In the genomic region with DNA sequence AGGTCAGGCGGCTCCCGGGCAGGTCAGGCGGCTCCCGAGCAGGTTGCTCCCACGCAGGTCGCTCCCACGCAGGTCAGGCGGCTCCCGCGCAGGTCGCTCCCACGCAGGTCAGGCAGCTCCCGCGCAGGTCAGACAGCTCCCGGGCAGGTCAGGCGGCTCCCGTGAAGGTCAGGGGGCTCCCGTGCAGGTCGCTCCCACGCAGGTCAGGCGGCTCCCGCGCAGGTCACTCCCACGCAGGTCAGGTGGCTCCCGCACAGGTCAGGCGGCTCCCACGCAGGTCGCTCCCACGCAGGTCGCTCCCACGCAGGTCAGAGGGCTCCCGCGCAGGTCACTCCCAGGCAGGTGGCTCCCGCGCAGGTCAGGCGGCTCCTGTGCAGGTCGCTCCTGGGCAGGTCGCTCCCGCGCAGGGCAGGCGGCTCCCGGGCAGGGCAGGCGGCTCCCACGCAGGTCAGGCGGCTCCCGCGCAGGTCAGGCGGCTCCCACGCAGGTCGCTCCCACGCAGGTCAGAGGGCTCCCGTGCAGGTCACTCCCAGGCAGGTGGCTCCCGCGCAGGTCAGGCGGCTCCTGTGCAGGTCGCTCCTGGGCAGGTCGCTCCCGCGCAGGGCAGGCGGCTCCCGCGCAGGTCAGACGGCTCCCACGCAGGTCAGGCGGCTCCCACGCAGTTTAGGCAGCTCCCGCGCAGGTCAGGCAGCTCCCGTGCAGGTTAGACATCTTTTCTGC, we compare ENCODE assay signal across 1 cellular context.
A peak's percentile ranks its signal among the peaks of the same experiment; 100 is the strongest.
TF ChIP-seq lines count a peak whose summit lies in the region.

No MANE protein-coding gene starts in this region.

TF ChIP-seq in K562, 482 proteins besides CTCF, POLR2A, EP300 and RAD21:
- TF ChIP-seq, protein P1, sequence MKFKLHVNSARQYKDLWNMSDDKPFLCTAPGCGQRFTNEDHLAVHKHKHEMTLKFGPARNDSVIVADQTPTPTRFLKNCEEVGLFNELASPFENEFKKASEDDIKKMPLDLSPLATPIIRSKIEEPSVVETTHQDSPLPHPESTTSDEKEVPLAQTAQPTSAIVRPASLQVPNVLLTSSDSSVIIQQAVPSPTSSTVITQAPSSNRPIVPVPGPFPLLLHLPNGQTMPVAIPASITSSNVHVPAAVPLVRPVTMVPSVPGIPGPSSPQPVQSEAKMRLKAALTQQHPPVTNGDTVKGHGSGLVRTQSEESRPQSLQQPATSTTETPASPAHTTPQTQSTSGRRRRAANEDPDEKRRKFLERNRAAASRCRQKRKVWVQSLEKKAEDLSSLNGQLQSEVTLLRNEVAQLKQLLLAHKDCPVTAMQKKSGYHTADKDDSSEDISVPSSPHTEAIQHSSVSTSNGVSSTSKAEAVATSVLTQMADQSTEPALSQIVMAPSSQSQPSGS (CRISPR knock-in tag; IDR thresholded peaks at IDR 0.05), result no peak
- TF ChIP-seq TAF1 (IDR thresholded peaks at IDR 0.05; ENCODE audit: control insufficient read depth, extremely low read depth, insufficient read depth, low read length, severe bottlenecking), result no peak
- no peak for TF ChIP-seq HDAC6 (IDR thresholded peaks at IDR 0.05; ENCODE audit: low read depth, low read length)
- no peak for TF ChIP-seq MCM5 (IDR thresholded peaks at IDR 0.05; ENCODE audit: low read depth)
- peak; percentile 94 for TF ChIP-seq SAFB (IDR thresholded peaks at IDR 0.05; ENCODE audit: borderline replicate concordance, low read depth, low read length)
- TF ChIP-seq, protein P2, sequence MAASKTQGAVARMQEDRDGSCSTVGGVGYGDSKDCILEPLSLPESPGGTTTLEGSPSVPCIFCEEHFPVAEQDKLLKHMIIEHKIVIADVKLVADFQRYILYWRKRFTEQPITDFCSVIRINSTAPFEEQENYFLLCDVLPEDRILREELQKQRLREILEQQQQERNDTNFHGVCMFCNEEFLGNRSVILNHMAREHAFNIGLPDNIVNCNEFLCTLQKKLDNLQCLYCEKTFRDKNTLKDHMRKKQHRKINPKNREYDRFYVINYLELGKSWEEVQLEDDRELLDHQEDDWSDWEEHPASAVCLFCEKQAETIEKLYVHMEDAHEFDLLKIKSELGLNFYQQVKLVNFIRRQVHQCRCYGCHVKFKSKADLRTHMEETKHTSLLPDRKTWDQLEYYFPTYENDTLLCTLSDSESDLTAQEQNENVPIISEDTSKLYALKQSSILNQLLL (CRISPR knock-in tag; IDR thresholded peaks at IDR 0.05; ENCODE audit: borderline replicate concordance), result no peak
- TF ChIP-seq MCM3 (IDR thresholded peaks at IDR 0.05), result no peak
- TF ChIP-seq, protein P3, sequence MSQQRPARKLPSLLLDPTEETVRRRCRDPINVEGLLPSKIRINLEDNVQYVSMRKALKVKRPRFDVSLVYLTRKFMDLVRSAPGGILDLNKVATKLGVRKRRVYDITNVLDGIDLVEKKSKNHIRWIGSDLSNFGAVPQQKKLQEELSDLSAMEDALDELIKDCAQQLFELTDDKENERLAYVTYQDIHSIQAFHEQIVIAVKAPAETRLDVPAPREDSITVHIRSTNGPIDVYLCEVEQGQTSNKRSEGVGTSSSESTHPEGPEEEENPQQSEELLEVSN (IDR thresholded peaks at IDR 0.05; ENCODE audit: borderline replicate concordance in 1 of 2, extremely low read depth in 1 of 2, insufficient read depth in 1 of 2, insufficient read length in 1 of 2, low read depth in 1 of 2, low read length in 1 of 2, poor library complexity in 1 of 2, severe bottlenecking in 1 of 2), result no peak
- peak; percentile 59 for TF ChIP-seq EGR1 (conservative IDR thresholded peaks at IDR 0.05)
- no peak for TF ChIP-seq ZFX (CRISPR knock-in tag; IDR thresholded peaks at IDR 0.05)
- TF ChIP-seq PCBP1 (IDR thresholded peaks at IDR 0.05; ENCODE audit: low read depth, low read length, poor library complexity, severe bottlenecking), result peak; percentile 49
TF ChIP-seq in K562: peak in this region for 3.
